Comparison of ENCODE assay signal across 22 cellular contexts in the genomic region with DNA sequence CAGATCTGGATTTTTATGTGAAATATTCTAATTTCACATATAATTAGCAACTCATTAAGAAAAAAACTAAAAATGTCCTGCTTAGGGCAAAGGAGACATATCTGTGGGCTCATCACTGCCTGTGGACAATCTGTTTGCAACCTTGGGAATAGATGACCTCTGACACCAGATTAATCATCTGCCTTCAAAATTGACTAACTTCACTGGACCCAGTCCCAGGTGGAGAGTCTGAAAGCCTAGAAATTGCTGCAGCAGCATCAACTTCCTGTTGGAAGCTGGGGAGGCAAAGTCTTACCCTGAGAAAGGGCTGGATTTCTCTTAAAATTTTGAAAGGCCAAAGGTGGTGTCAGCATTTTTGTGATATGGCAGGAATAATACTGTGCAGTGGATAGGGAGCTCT.
DNase-seq lines count a peak whose midpoint lies in the region; ATAC-seq and TF ChIP-seq lines count a peak whose summit lies in the region.
"Had no signal": no experiment of that assay in that cellular context is flagged by ENCODE, and none has a peak within 500 bp of the region (broad histone marks: within the 10 kb centered on the region; RNA-seq: fewer than 3 reads in every experiment).

No MANE protein-coding gene starts in this region.

- no peaks in the 10 kb centered on the region for H3F3A ChIP-seq in GM23338 (replicated peaks; ENCODE audit: low read depth)

- no peak overlapping the region for H3K27ac Mint-ChIP-seq in GM23338
- H3K27ac Mint-ChIP-seq: B cell; CD4-positive, CD25-positive, alpha-beta regulatory T cell had no signal

- peaks cover 13% of the 10 kb centered on the region for H3K36me3 Mint-ChIP-seq in GM23338 (ENCODE audit: low read depth)
- H3K36me3 Mint-ChIP-seq: CD4-positive, CD25-positive, alpha-beta regulatory T cell had no signal

- no peaks in the 10 kb centered on the region for H4K20me1 ChIP-seq in GM23338 (replicated peaks; ENCODE audit: insufficient read depth)

- peaks cover 28% of the 10 kb centered on the region for H3K4me1 ChIP-seq in GM23338 (ENCODE audit: insufficient read depth)
- H3K4me1 ChIP-seq: HAP-1 had no signal

- H3K4me3 Mint-ChIP-seq in GM23338, result no peak overlapping the region
- H3K4me3 Mint-ChIP-seq: B cell; CD4-positive, CD25-positive, alpha-beta regulatory T cell had no signal

- intact Hi-C loops in lower leg skin (cut with DNase I; ENCODE audit: low total_unique reads), result no loop called here

- H3K36me3 ChIP-seq in GM23338 (ENCODE audit: insufficient read depth), result no peaks in the 10 kb centered on the region
- H3K36me3 ChIP-seq: HAP-1 had no signal

- DNase-seq in GM23338 (ENCODE audit: low spot score) (no peak), RPMI7951 (ENCODE audit: low read depth) (peak; percentile 62), fibroblast of the aortic adventitia (ENCODE audit: low read depth) (peak; percentile 31), Kasumi-1 (lab: John Stamatoyannopoulos, UW) (no peak), GM20000 (ENCODE audit: low spot score) (no peak), lower leg skin (ENCODE audit: low spot score in 2 of 2) (no peak)
- DNase-seq: CD4-positive, CD25-positive, alpha-beta regulatory T cell; COR-L47; DMS 273 treated with DMSO at 0.1 percent for 48 hours; MV-4-11; NCI-H187; NCI-H226; NCI-H524; NCI-H82; OCI-M1; RPMI8226; SIG-M5 had no signal

- H3K27me3 ChIP-seq in GM23338 (ENCODE audit: insufficient read depth), result no peaks in the 10 kb centered on the region

- H3K79me2 ChIP-seq in GM23338 (replicated peaks; ENCODE audit: insufficient read depth), result no peaks in the 10 kb centered on the region

- no peak overlapping the region for H2AFZ ChIP-seq in GM23338

- no peaks in the 10 kb centered on the region for H3K9me2 ChIP-seq in GM23338 (ENCODE audit: insufficient read depth)

- TF ChIP-seq POLR2A in lower leg skin (IDR thresholded peaks at IDR 0.05), result no peak

- peaks cover 3% of the 10 kb centered on the region for H3K27me3 Mint-ChIP-seq in GM23338 (ENCODE audit: insufficient read depth, low read depth, poor library complexity)
- H3K27me3 Mint-ChIP-seq: B cell had no signal

- peaks cover 15% of the 10 kb centered on the region; the same call in 2 of the 3 replicates for H3K9me3 Mint-ChIP-seq in GM23338

- H3K4me3 ChIP-seq in GM23338 (0 out of 2 replicates have a peak overlapping the region, but pooled peaks have one; percentile 20), fibroblast of the aortic adventitia (ENCODE audit: low read depth, low read length) (no peak overlapping the region), lower leg skin (ENCODE audit: low read depth, poor library complexity, severe bottlenecking) (no peak overlapping the region)
- H3K4me3 ChIP-seq: GM12878, HAP-1, K562 had no signal

- no peak overlapping the region for H3K27ac ChIP-seq in GM23338 (ENCODE audit: low read depth)

- H3K4me1 Mint-ChIP-seq in GM23338, result peaks cover 20% of the 10 kb centered on the region

- H3K4me2 ChIP-seq in GM23338, result peak overlapping the region; percentile 15; the same call in 1 of the 2 replicates

- no peak for ATAC-seq in GM23338
- ATAC-seq in GM18502 (IDR thresholded peaks at IDR 0.05; ENCODE audit: poor library complexity, unreplicated experiment), result no peak
- ATAC-seq: GM12878, K562 had no signal

- TF ChIP-seq CTCF in GM23338 (conservative IDR thresholded peaks at IDR 0.05; ENCODE audit: low read depth in 2 of 2) (no peak), fibroblast of the aortic adventitia (IDR thresholded peaks at IDR 0.05; ENCODE audit: insufficient read depth, low read length) (no peak), GM20000 (IDR thresholded peaks at IDR 0.05; ENCODE audit: extremely low read depth, missing control alignments) (no peak), lower leg skin (IDR thresholded peaks at IDR 0.05) (no peak)

TF ChIP-seq in GM23338, 12 proteins besides CTCF, POLR2A, EP300 and RAD21 (continues in another document):
- TF ChIP-seq, protein P1, sequence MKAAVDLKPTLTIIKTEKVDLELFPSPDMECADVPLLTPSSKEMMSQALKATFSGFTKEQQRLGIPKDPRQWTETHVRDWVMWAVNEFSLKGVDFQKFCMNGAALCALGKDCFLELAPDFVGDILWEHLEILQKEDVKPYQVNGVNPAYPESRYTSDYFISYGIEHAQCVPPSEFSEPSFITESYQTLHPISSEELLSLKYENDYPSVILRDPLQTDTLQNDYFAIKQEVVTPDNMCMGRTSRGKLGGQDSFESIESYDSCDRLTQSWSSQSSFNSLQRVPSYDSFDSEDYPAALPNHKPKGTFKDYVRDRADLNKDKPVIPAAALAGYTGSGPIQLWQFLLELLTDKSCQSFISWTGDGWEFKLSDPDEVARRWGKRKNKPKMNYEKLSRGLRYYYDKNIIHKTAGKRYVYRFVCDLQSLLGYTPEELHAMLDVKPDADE (IDR thresholded peaks at IDR 0.05), result no peak
- TF ChIP-seq STAT1 (IDR thresholded peaks at IDR 0.05; ENCODE audit: unreplicated experiment), result no peak
- TF ChIP-seq POLR2AphosphoS5 (IDR thresholded peaks at IDR 0.05; ENCODE audit: low read depth), result no peak
- no peak for TF ChIP-seq NANOG (IDR thresholded peaks at IDR 0.05; ENCODE audit: borderline replicate concordance)
- no peak for TF ChIP-seq ZNF331 (CRISPR knock-in tag; IDR thresholded peaks at IDR 0.05; ENCODE audit: low read depth)
- no peak for TF ChIP-seq JUNB (IDR thresholded peaks at IDR 0.05; ENCODE audit: unreplicated experiment)
- TF ChIP-seq, protein P2, sequence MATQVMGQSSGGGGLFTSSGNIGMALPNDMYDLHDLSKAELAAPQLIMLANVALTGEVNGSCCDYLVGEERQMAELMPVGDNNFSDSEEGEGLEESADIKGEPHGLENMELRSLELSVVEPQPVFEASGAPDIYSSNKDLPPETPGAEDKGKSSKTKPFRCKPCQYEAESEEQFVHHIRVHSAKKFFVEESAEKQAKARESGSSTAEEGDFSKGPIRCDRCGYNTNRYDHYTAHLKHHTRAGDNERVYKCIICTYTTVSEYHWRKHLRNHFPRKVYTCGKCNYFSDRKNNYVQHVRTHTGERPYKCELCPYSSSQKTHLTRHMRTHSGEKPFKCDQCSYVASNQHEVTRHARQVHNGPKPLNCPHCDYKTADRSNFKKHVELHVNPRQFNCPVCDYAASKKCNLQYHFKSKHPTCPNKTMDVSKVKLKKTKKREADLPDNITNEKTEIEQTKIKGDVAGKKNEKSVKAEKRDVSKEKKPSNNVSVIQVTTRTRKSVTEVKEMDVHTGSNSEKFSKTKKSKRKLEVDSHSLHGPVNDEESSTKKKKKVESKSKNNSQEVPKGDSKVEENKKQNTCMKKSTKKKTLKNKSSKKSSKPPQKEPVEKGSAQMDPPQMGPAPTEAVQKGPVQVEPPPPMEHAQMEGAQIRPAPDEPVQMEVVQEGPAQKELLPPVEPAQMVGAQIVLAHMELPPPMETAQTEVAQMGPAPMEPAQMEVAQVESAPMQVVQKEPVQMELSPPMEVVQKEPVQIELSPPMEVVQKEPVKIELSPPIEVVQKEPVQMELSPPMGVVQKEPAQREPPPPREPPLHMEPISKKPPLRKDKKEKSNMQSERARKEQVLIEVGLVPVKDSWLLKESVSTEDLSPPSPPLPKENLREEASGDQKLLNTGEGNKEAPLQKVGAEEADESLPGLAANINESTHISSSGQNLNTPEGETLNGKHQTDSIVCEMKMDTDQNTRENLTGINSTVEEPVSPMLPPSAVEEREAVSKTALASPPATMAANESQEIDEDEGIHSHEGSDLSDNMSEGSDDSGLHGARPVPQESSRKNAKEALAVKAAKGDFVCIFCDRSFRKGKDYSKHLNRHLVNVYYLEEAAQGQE (IDR thresholded peaks at IDR 0.05; ENCODE audit: unreplicated experiment), result no peak

Comparison
In these comparisons a context has a peak if more than half of its experiments do, and no peak if none do; other contexts are left out.
1. DNase-seq: peak in RPMI7951 (single experiment) and fibroblast of the aortic adventitia (single experiment); none in GM23338 (single experiment), Kasumi-1 (0 of 2), GM20000 (single experiment) and lower leg skin (0 of 2).